Comparison of ENCODE assay signal across 22 cellular contexts in genomic region chr9:68842568-68842967, GRCh38.
DNase-seq lines count a peak whose midpoint lies in the region; ATAC-seq, FAIRE-seq and TF ChIP-seq lines count a peak whose summit lies in the region.
"Had no signal": no experiment of that assay in that cellular context is flagged by ENCODE, and none has a peak within 500 bp of the region (broad histone marks: within the 10 kb centered on the region; RNA-seq: fewer than 3 reads in every experiment).

No MANE protein-coding gene starts in this region.

- H3K27ac Mint-ChIP-seq in MCF 10A (ENCODE audit: low read depth, unreplicated experiment) = no peak overlapping the region
- no peak overlapping the region for H3K27ac Mint-ChIP-seq in stimulated activated naive B cell treated with anti-CD40 and anti-IgM and Interleukin-4, amounts not matched to agents 10 μg/mL and 1 μg/mL and 100 μg/mL, for 72 hours
- H3K27ac Mint-ChIP-seq: B cell; CD4-positive, CD25-positive, alpha-beta regulatory T cell; CD8-positive, alpha-beta T cell; GM23338; H9 had no signal

- in situ Hi-C loops in mammary epithelial cell (cut with MboI; ENCODE audit: low sequenced_read_pairs in 2 of 2) = no loop called here

- TF ChIP-seq POLR2A in GM12891 (IDR thresholded peaks at IDR 0.05; ENCODE audit: low read depth, low read length) = no peak

- ATAC-seq in stimulated activated naive B cell treated with anti-CD40 and anti-IgM and Interleukin-4, amounts not matched to agents 10 μg/mL and 1 μg/mL and 100 μg/mL, for 72 hours (replicated peaks) = peak; percentile 19 to 21
- no peak for ATAC-seq in GM21529 (IDR thresholded peaks at IDR 0.05; ENCODE audit: unreplicated experiment)
- ATAC-seq: CD8-positive, alpha-beta T cell; GM23338; HCT116 had no signal

- H3K36me3 ChIP-seq in mammary epithelial cell (ENCODE audit: insufficient read depth, low read length) = no peaks in the 10 kb centered on the region
- H3K36me3 ChIP-seq: BLaER1 had no signal

- H3K27ac ChIP-seq in mammary epithelial cell (ENCODE audit: insufficient read depth, low read depth, low read length) (no peak overlapping the region), layer of hippocampus (ENCODE audit: low read depth, low read length) (peak overlapping the region; percentile 7)
- H3K27ac ChIP-seq: 22Rv1, BLaER1, C4-2B had no signal

- no peaks in the 10 kb centered on the region for H3K9me3 ChIP-seq in mammary epithelial cell (replicated peaks; ENCODE audit: insufficient read depth, low read length)
- H3K9me3 ChIP-seq: BLaER1, Caco-2 had no signal

- no peaks in the 10 kb centered on the region for H3K9me3 Mint-ChIP-seq in MCF 10A (ENCODE audit: unreplicated experiment)
- no peaks in the 10 kb centered on the region for H3K9me3 Mint-ChIP-seq in stimulated activated naive B cell treated with anti-CD40 and anti-IgM and Interleukin-4, amounts not matched to agents 10 μg/mL and 1 μg/mL and 100 μg/mL, for 72 hours
- H3K9me3 Mint-ChIP-seq: CD4-positive, CD25-positive, alpha-beta regulatory T cell; CD8-positive, alpha-beta T cell; GM23338; H9 had no signal

- 84% methylated on average over 2 of the region's 2 CpGs for WGBS in mammary epithelial cell (ENCODE audit: low coverage, missing lambda C conversion rate)

- H3K4me3 ChIP-seq in mammary epithelial cell (replicated peaks in 1 of 3; ENCODE audit: insufficient read depth in 1 of 3, low read depth in 2 of 3, low read length in 3 of 3) = no peak overlapping the region
- H3K4me3 ChIP-seq: BLaER1, GM23338 had no signal

- no peak overlapping the region for H3K4me2 ChIP-seq in mammary epithelial cell (ENCODE audit: insufficient read depth, low read depth, low read length)
- H3K4me2 ChIP-seq: BLaER1, GM23338 had no signal

- DNase-seq in mammary epithelial cell (no peak), MCF 10A (ENCODE audit: unreplicated experiment) (no peak), GM12891 (ENCODE audit: insufficient read length, low spot score) (no peak)
- DNase-seq in stimulated activated naive B cell treated with anti-CD40 and anti-IgM and Interleukin-4, amounts not matched to agents 10 μg/mL and 1 μg/mL and 100 μg/mL, for 72 hours = no peak
- no peak for DNase-seq in activated effector memory CD4-positive, alpha-beta T cell treated with Interleukin-2 at 50 U/mL for 16 hours
- DNase-seq: CD4-positive, CD25-positive, alpha-beta regulatory T cell; CD8-positive, alpha-beta T cell; DMS153; DND-41; H9 had no signal

- intact Hi-C loops in mammary epithelial cell (cut with micrococcal nuclease) = no loop called here
- intact Hi-C loops in MCF 10A (cut with micrococcal nuclease) = no loop called here

- no peaks in the 10 kb centered on the region for H3K4me1 ChIP-seq in mammary epithelial cell (ENCODE audit: insufficient read depth, low read length)
- H3K4me1 ChIP-seq: Caco-2 had no signal

- BruUV-seq in mammary epithelial cell (replicated peaks; lab: Mats Ljungman, UMichigan) (no TSS peak), MCF 10A (replicated peaks; lab: Mats Ljungman, UMichigan) (no TSS peak)

- POLR2A ChIA-PET in MCF 10A (lab: Yijun Ruan, JAX) = no interaction called here

- TF ChIP-seq CTCF in mammary epithelial cell (conservative IDR thresholded peaks at IDR 0.05 in 1 of 2, IDR thresholded peaks at IDR 0.05 in 1 of 2; ENCODE audit: extremely low read depth in 1 of 2, insufficient read depth in 1 of 2, low read depth in 1 of 2, low read length in 2 of 2) (no peak), MCF 10A (IDR thresholded peaks at IDR 0.05; ENCODE audit: unreplicated experiment) (no peak)

- no peaks in the 10 kb centered on the region for H4K20me1 ChIP-seq in mammary epithelial cell (ENCODE audit: insufficient read depth, low read length)
- H4K20me1 ChIP-seq: BLaER1 had no signal

- no peaks in the 10 kb centered on the region for H3K36me3 Mint-ChIP-seq in MCF 10A (ENCODE audit: insufficient read depth, unreplicated experiment)
- H3K36me3 Mint-ChIP-seq in stimulated activated naive B cell treated with anti-CD40 and anti-IgM and Interleukin-4, amounts not matched to agents 10 μg/mL and 1 μg/mL and 100 μg/mL, for 72 hours = peaks cover 46 to 65% of the 10 kb centered on the region in 2 donors
- H3K36me3 Mint-ChIP-seq: CD4-positive, CD25-positive, alpha-beta regulatory T cell; CD8-positive, alpha-beta T cell had no signal

- CTCF ChIA-PET in mammary epithelial cell (lab: Charles Lee; ENCODE audit: low non-redundant PET) = no interaction called here
- CTCF ChIA-PET in MCF 10A (lab: Yijun Ruan, JAX) = interaction anchor here (0.6 kb wide), 2 partner anchors 147 to 282 kb away, joined by 3 read pairs; no protein-coding TSS in a partner anchor

- peak; percentile 13 for FAIRE-seq in GM12891 (lab: Jason Lieb, UNC)
- FAIRE-seq: A204.1, G401.6, GM18507 had no signal

- no peak overlapping the region for H3K4me3 Mint-ChIP-seq in MCF 10A (ENCODE audit: unreplicated experiment)
- H3K4me3 Mint-ChIP-seq in stimulated activated naive B cell treated with anti-CD40 and anti-IgM and Interleukin-4, amounts not matched to agents 10 μg/mL and 1 μg/mL and 100 μg/mL, for 72 hours = no peak overlapping the region
- H3K4me3 Mint-ChIP-seq: B cell; CD4-positive, CD25-positive, alpha-beta regulatory T cell; CD8-positive, alpha-beta T cell; GM23338; H9 had no signal

- peaks cover 50% of the 10 kb centered on the region for H3K27me3 Mint-ChIP-seq in MCF 10A (ENCODE audit: insufficient read depth, unreplicated experiment)
- H3K27me3 Mint-ChIP-seq in stimulated activated naive B cell treated with anti-CD40 and anti-IgM and Interleukin-4, amounts not matched to agents 10 μg/mL and 1 μg/mL and 100 μg/mL, for 72 hours = no peaks in the 10 kb centered on the region
- H3K27me3 Mint-ChIP-seq: B cell; CD4-positive, CD25-positive, alpha-beta regulatory T cell had no signal

- dilution Hi-C loops in mammary epithelial cell (cut with HindIII; ENCODE audit: low sequenced_read_pairs) = loop anchor here (5.0 kb wide), 1 partner anchor 35 kb away; no protein-coding TSS in a partner anchor

- no peak overlapping the region for H3K9ac ChIP-seq in mammary epithelial cell (ENCODE audit: insufficient read depth, low read length)
- H3K9ac ChIP-seq: BLaER1 had no signal

- peak overlapping the region; percentile 44 for H2AFZ ChIP-seq in mammary epithelial cell (ENCODE audit: low read depth, low read length)
- H2AFZ ChIP-seq: GM23338 had no signal

- H3K79me2 ChIP-seq in mammary epithelial cell (ENCODE audit: insufficient read depth, low read length) = no peaks in the 10 kb centered on the region

- no peaks in the 10 kb centered on the region for H3K4me1 Mint-ChIP-seq in MCF 10A (ENCODE audit: insufficient read depth, unreplicated experiment)
- H3K4me1 Mint-ChIP-seq in stimulated activated naive B cell treated with anti-CD40 and anti-IgM and Interleukin-4, amounts not matched to agents 10 μg/mL and 1 μg/mL and 100 μg/mL, for 72 hours = peaks cover 48 to 63% of the 10 kb centered on the region in 2 donors

- H3K27me3 ChIP-seq in mammary epithelial cell (ENCODE audit: insufficient read depth, low read length) (no peaks in the 10 kb centered on the region), layer of hippocampus (ENCODE audit: control insufficient read depth, insufficient read depth, low read length) (no peaks in the 10 kb centered on the region)
- H3K27me3 ChIP-seq: BLaER1 had no signal

TF ChIP-seq in GM12891, 5 proteins besides CTCF, POLR2A, EP300 and RAD21:
- TF ChIP-seq POLR2AphosphoS5 (IDR thresholded peaks at IDR 0.05; ENCODE audit: low read depth, low read length) (no peak), PAX5 (IDR thresholded peaks at IDR 0.05; ENCODE audit: insufficient read depth, low read length, severe bottlenecking) (no peak), SPI1 (IDR thresholded peaks at IDR 0.05; ENCODE audit: low read depth, low read length) (no peak), POU2F2 (IDR thresholded peaks at IDR 0.05; ENCODE audit: low read depth, low read length) (no peak), TAF1 (IDR thresholded peaks at IDR 0.05; ENCODE audit: low read depth, low read length) (no peak)
